In the genomic region with DNA sequence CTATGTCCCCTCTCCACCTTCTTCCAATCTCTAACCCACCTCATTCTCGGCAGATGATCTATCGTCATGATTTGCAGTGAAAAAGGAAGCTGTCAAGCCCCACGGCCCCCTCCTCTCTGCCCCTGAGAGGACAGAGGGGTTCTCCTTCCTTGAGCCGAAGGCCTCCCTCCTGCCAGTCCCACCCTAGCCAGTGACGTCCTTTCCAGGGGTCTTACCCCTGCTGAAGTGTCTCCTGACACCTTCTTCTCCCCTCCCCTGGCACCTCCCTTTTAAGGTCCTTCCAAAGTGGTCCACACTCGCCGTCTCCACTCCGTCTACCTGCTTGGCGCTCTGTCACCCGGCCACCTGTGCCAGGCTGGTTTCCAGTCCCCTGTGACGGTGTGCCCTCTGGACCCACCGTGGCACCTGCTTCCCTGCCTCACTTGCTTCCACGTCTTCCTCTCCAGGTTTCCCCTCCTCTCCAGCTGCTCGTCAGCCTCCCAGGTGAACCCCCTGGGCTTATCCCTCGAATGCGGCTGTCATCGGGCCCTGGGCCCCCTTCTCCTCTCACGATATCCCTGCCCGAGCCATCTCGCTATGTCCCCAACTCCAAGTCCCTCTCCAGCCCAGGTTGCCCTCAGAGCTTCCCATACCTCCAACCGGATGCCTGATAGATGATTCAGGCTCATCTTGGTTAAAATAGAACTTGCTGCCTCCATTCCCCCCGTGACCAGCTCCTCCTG, we compare ENCODE assay signal across 1 cellular context.
TF ChIP-seq lines count a peak whose summit lies in the region.

No MANE protein-coding gene starts in this region.

TF ChIP-seq in HepG2, 621 proteins besides CTCF, POLR2A, EP300 and RAD21:
- TF ChIP-seq ZBTB7B (CRISPR knock-in tag; IDR thresholded peaks at IDR 0.05) = no peak
- TF ChIP-seq, protein P1, sequence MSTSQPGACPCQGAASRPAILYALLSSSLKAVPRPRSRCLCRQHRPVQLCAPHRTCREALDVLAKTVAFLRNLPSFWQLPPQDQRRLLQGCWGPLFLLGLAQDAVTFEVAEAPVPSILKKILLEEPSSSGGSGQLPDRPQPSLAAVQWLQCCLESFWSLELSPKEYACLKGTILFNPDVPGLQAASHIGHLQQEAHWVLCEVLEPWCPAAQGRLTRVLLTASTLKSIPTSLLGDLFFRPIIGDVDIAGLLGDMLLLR (CRISPR knock-in tag; IDR thresholded peaks at IDR 0.05) = no peak
- TF ChIP-seq TBX2 (CRISPR knock-in tag; IDR thresholded peaks at IDR 0.05; ENCODE audit: borderline replicate concordance) = 0 out of 2 replicates have a peak, but pooled peaks have one; percentile 22
- no peak for TF ChIP-seq ATF1 (CRISPR knock-in tag; IDR thresholded peaks at IDR 0.05)
- TF ChIP-seq TSC22D2 (CRISPR knock-in tag; IDR thresholded peaks at IDR 0.05; ENCODE audit: borderline replicate concordance) = no peak
- TF ChIP-seq ZBTB46 (CRISPR knock-in tag; IDR thresholded peaks at IDR 0.05; ENCODE audit: borderline replicate concordance) = no peak
- no peak for TF ChIP-seq U2AF1 (optimal IDR thresholded peaks at IDR 0.05; ENCODE audit: low read depth, low read length)
TF ChIP-seq in HepG2: peak in this region for 1.
